ENCODE assay signal across 3 cellular contexts in the genomic region with DNA sequence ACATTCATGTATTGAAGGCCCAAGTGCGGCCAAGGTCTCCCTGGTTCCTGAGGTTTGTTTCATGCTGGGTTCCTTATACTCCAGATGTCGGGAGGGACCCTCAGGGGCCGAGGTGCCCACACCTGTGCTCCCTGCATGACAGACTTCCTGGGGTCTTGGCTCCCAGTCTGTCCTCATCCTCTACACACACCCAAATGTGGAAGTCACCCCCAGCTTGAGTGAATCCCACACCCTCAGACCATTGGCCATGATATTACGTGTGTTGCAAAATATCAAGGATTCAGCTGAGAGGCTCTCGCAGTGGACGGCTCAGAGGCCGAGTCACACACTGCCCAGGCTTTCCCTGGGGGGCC.
TF ChIP-seq lines count a peak whose summit lies in the region.

No MANE protein-coding gene starts in this region.

TF ChIP-seq in SK-N-SH, 30 proteins besides CTCF, POLR2A, EP300 and RAD21:
- TF ChIP-seq, protein P1, sequence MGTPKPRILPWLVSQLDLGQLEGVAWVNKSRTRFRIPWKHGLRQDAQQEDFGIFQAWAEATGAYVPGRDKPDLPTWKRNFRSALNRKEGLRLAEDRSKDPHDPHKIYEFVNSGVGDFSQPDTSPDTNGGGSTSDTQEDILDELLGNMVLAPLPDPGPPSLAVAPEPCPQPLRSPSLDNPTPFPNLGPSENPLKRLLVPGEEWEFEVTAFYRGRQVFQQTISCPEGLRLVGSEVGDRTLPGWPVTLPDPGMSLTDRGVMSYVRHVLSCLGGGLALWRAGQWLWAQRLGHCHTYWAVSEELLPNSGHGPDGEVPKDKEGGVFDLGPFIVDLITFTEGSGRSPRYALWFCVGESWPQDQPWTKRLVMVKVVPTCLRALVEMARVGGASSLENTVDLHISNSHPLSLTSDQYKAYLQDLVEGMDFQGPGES (IDR thresholded peaks at IDR 0.05; ENCODE audit: low read depth, low read length): no peak
- TF ChIP-seq RXRA (IDR thresholded peaks at IDR 0.05; ENCODE audit: borderline replicate concordance, low read depth) (no peak), FOXM1 (IDR thresholded peaks at IDR 0.05; ENCODE audit: low read depth) (no peak), GABPA (IDR thresholded peaks at IDR 0.05; ENCODE audit: low read depth) (no peak), SIN3A (IDR thresholded peaks at IDR 0.05; ENCODE audit: borderline replicate concordance, low read depth, low read length) (no peak), RFX5 (IDR thresholded peaks at IDR 0.05; ENCODE audit: low read length) (no peak)
- TF ChIP-seq, protein P2, sequence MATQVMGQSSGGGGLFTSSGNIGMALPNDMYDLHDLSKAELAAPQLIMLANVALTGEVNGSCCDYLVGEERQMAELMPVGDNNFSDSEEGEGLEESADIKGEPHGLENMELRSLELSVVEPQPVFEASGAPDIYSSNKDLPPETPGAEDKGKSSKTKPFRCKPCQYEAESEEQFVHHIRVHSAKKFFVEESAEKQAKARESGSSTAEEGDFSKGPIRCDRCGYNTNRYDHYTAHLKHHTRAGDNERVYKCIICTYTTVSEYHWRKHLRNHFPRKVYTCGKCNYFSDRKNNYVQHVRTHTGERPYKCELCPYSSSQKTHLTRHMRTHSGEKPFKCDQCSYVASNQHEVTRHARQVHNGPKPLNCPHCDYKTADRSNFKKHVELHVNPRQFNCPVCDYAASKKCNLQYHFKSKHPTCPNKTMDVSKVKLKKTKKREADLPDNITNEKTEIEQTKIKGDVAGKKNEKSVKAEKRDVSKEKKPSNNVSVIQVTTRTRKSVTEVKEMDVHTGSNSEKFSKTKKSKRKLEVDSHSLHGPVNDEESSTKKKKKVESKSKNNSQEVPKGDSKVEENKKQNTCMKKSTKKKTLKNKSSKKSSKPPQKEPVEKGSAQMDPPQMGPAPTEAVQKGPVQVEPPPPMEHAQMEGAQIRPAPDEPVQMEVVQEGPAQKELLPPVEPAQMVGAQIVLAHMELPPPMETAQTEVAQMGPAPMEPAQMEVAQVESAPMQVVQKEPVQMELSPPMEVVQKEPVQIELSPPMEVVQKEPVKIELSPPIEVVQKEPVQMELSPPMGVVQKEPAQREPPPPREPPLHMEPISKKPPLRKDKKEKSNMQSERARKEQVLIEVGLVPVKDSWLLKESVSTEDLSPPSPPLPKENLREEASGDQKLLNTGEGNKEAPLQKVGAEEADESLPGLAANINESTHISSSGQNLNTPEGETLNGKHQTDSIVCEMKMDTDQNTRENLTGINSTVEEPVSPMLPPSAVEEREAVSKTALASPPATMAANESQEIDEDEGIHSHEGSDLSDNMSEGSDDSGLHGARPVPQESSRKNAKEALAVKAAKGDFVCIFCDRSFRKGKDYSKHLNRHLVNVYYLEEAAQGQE (IDR thresholded peaks at IDR 0.05; ENCODE audit: low read depth, low read length): no peak

TF ChIP-seq in SK-N-SH treated with all-trans-retinoic acid at 6 μM for 48 hours, 23 proteins besides CTCF, POLR2A, EP300 and RAD21:
- no peak for TF ChIP-seq ZNF565 (CRISPR knock-in tag; conservative IDR thresholded peaks at IDR 0.05; ENCODE audit: low read depth)
- no peak for TF ChIP-seq CSDC2 (CRISPR knock-in tag; IDR thresholded peaks at IDR 0.05)
- TF ChIP-seq ESRRG (CRISPR knock-in tag; IDR thresholded peaks at IDR 0.05): no peak
- TF ChIP-seq BACH2 (CRISPR knock-in tag; IDR thresholded peaks at IDR 0.05; ENCODE audit: borderline replicate concordance): no peak
- no peak for TF ChIP-seq ZFP30 (CRISPR knock-in tag; IDR thresholded peaks at IDR 0.05)

TF ChIP-seq in GM12878, 131 proteins besides CTCF, POLR2A, EP300 and RAD21 (continued from another document):
- TF ChIP-seq SREBF1 (IDR thresholded peaks at IDR 0.05; ENCODE audit: low read length) (no peak), ZNF217 (IDR thresholded peaks at IDR 0.05) (0 out of 2 replicates have a peak, but pooled peaks have one; percentile 14), MXI1 (IDR thresholded peaks at IDR 0.05; ENCODE audit: low read depth, low read length) (no peak)
